In genomic region chr5:151740336-151740942, GRCh38 we compare ENCODE assay signal across 8 cellular contexts. TPM values are rescaled to one million over a fixed set of nuclear protein-coding genes. Genes with fewer than 3 reads are reported as not detected.
DNase-seq lines count a peak whose midpoint lies in the region; ATAC-seq and TF ChIP-seq lines count a peak whose summit lies in the region.

No MANE protein-coding gene starts in this region.

- H3K36me3 ChIP-seq in lung (ENCODE audit: control insufficient read depth in 2 of 2, insufficient read depth in 2 of 2, low read length in 2 of 2), result peaks cover 0 to 6% of the 10 kb centered on the region in 2 donors

- peak; percentile 21 to 24 for DNase-seq in activated CD4-positive, alpha-beta T cell treated with anti-CD3 and anti-CD28 coated beads for 24 hours (ENCODE audit: low read depth in 2 of 2)
- DNase-seq in activated CD4-positive, alpha-beta T cell treated with anti-CD3 and anti-CD28 coated beads for 1 hour, result no peak
- DNase-seq in NCI-H1436 treated with DMSO at 0.1 percent for 48 hours (lab: John Stamatoyannopoulos, UW) (peak; percentile 2), lung (ENCODE audit: low spot score) (peak; percentile 51)
- DNase-seq in activated CD4-positive, alpha-beta T cell treated with anti-CD3 and anti-CD28 coated beads for 48 hours, result peak; percentile 57
- peak; percentile 25 for DNase-seq in effector CD4-positive, alpha-beta T cell
- peak; percentile 8 for DNase-seq in stimulated activated CD8-positive, alpha-beta memory T cell treated with anti-CD3 and anti-CD28 coated beads, Interleukin-4, amount 100 ng/mL, for 24 hours (ENCODE audit: low read depth)

- WGBS in lung, 2 donors, result 21 to 43% methylated on average over 11 of the region's 11 CpGs

- ATAC-seq in HG02610 (IDR thresholded peaks at IDR 0.05; ENCODE audit: unreplicated experiment), result peak; percentile 55
- ATAC-seq in lung (ENCODE audit: insufficient read depth, low FRiP score), result peak; percentile 71

- H3K9me3 ChIP-seq in lung (ENCODE audit: control insufficient read depth in 2 of 2, insufficient read depth in 1 of 2, low read length in 1 of 2), result no peaks in the 10 kb centered on the region

- no peaks in the 10 kb centered on the region for H3K27me3 ChIP-seq in lung (ENCODE audit: control insufficient read depth, insufficient read depth)

- H3K4me3 ChIP-seq in lung, result no peak overlapping the region

- TF ChIP-seq CTCF in lung (IDR thresholded peaks at IDR 0.05; ENCODE audit: control extremely low read depth, extremely low read depth), result peak; percentile 64

- peaks cover 0 to 7% of the 10 kb centered on the region in 2 donors for H3K4me1 ChIP-seq in lung (ENCODE audit: control insufficient read depth in 2 of 2, insufficient read depth in 2 of 2, low read length in 2 of 2)

- H3K27ac ChIP-seq in lung (ENCODE audit: low read depth in 1 of 2, low read length in 1 of 2), result peak overlapping the region; percentile 47 to 67

RNA-seq across cellular contexts. Expression of gene ATOX1, which starts 18.0 kb away (rescaled TPM):
- total RNA-seq in lung, result 10 to 100 TPM; 65.1 to 96.8 TPM
- 100 to 1,000 TPM; 145 to 225 TPM for polyA plus RNA-seq in lung

RNA-seq across cellular contexts. Expression of gene G3BP1, which starts 31.3 kb away (rescaled TPM):
- total RNA-seq in lung, result 100 to 1,000 TPM; 134 to 171 TPM
- polyA plus RNA-seq in lung, result 10 to 100 TPM; 19.1 to 40.5 TPM

RNA-seq across cellular contexts. Expression of gene SPARC, which starts 53.7 kb away (rescaled TPM):
- 1,000 to 10,000 TPM in 1 of 2 donors, 100 to 1,000 TPM in 1; 985 to 1,186 TPM for total RNA-seq in lung
- polyA plus RNA-seq in lung, result 100 to 1,000 TPM; 145 to 850 TPM
